In the genomic region with DNA sequence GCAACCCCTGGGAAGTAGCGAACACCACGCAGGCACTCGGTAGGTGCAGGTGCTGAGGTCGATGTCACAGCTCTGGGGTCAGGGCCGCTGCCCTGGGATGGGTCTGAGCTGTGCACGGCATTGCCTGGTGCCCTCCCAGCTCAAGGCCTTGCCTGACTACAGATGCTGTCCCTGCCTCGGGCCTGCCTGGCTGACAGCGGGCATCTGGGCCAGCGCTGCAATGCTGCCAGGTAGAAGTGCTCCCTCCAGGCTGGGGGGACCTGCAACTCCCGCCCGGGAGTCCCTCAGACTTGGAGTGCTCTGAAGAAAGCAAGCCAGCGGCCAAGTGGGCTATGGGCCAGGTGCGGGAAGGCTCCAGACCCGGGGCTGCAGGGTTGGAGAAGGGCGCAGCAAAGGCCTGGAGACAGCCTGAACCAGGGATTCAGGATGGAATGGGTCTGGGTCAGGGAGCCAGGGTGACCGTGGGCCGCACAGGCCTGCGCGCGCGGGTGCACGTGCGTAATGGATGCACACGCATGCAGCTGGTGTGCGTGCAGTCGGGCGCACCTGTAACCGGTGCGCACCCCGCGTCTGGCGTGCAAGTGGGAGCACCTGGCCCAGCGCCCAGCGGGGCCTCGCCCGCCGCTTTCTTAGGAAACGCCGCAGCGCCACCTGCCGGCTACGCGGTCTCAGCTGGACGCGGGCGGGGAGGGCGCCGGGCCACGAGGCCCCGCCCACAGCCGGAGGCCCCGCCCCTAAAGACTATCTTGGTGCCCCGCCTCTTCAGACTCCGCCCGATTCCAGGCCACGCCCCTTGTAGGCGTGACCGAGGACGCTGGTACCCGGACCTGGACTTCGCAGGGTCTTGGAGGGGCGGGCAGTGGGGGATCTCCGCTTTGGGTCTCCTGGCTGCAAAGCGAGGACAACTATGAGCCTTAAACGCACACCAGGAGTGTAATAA, we compare ENCODE assay signal across 8 cellular contexts. TPM values are rescaled to one million over a fixed set of nuclear protein-coding genes. Genes with fewer than 3 reads are reported as not detected.
DNase-seq lines count a peak whose midpoint lies in the region; ATAC-seq and TF ChIP-seq lines count a peak whose summit lies in the region.

No MANE protein-coding gene starts in this region.

- no peaks in the 10 kb centered on the region for H3K9me3 ChIP-seq in left lung

- no peak overlapping the region for H3K4me3 Mint-ChIP-seq in activated CD4-positive, alpha-beta T cell treated with anti-CD3 and anti-CD28 coated beads, Interleukin-2, amount 10 ng/mL, durations not matched to agents 7 days and 5 days
- no peak overlapping the region for H3K4me3 Mint-ChIP-seq in chondrocyte (ENCODE audit: unreplicated experiment)

- intact Hi-C loops in left lung (cut with DNase I) = no loop called here

- no peaks in the 10 kb centered on the region for H3K36me3 ChIP-seq in left lung

- CTCF ChIA-PET in GM10248 (lab: Yijun Ruan, JAX) = interaction anchor here (0.7 to 1.5 kb wide), 9 partner anchors 9 to 189 kb away, joined by 3 to 7 read pairs (median 4); no protein-coding TSS in a partner anchor
- CTCF ChIA-PET in activated CD4-positive, alpha-beta T cell treated with anti-CD3 and anti-CD28 coated beads, Interleukin-2, amount 10 ng/mL, durations not matched to agents 7 days and 5 days (lab: Charles Lee) = interaction anchor here (0.6 to 2.0 kb wide), 13 partner anchors 9 to 828 kb away, joined by 3 to 5 read pairs (median 3); no protein-coding TSS in a partner anchor

- no peaks in the 10 kb centered on the region for H3K36me3 Mint-ChIP-seq in activated CD4-positive, alpha-beta T cell treated with anti-CD3 and anti-CD28 coated beads, Interleukin-2, amount 10 ng/mL, durations not matched to agents 7 days and 5 days (ENCODE audit: low read depth)
- no peaks in the 10 kb centered on the region for H3K36me3 Mint-ChIP-seq in chondrocyte (ENCODE audit: low read depth)

- peak; percentile 57 for ATAC-seq in HG03432 (IDR thresholded peaks at IDR 0.05; ENCODE audit: unreplicated experiment)
- peak; percentile 98 for ATAC-seq in left lung
- no peak for ATAC-seq in HG03460 (IDR thresholded peaks at IDR 0.05; ENCODE audit: unreplicated experiment)

- peaks cover 14% of the 10 kb centered on the region for H3K4me1 Mint-ChIP-seq in activated CD4-positive, alpha-beta T cell treated with anti-CD3 and anti-CD28 coated beads, Interleukin-2, amount 10 ng/mL, durations not matched to agents 7 days and 5 days
- H3K4me1 Mint-ChIP-seq in chondrocyte (ENCODE audit: low read depth) = peaks cover 8% of the 10 kb centered on the region

- POLR2A ChIA-PET in GM10248 (lab: Yijun Ruan, JAX) = no interaction called here
- POLR2A ChIA-PET in activated CD4-positive, alpha-beta T cell treated with anti-CD3 and anti-CD28 coated beads, Interleukin-2, amount 10 ng/mL, durations not matched to agents 7 days and 5 days (lab: Charles Lee) = no interaction called here

- H3K9me3 Mint-ChIP-seq in activated CD4-positive, alpha-beta T cell treated with anti-CD3 and anti-CD28 coated beads, Interleukin-2, amount 10 ng/mL, durations not matched to agents 7 days and 5 days = peaks cover 2% of the 10 kb centered on the region
- H3K9me3 Mint-ChIP-seq in chondrocyte (ENCODE audit: low read depth) = no peaks in the 10 kb centered on the region

- DNase-seq in GM10248 (ENCODE audit: extremely low spot score) (peak; percentile 98), NCI-H526 treated with DMSO at 0.1 percent for 48 hours (lab: John Stamatoyannopoulos, UW) (peak; percentile 76), chondrocyte (ENCODE audit: low spot score) (peak; percentile 89), left lung (peak; percentile 79 to 93)
- peak; percentile 85 for DNase-seq in activated CD4-positive, alpha-beta T cell treated with anti-CD3 and anti-CD28 coated beads, Interleukin-2, amount 10 ng/mL, durations not matched to agents 7 days and 5 days
- DNase-seq in stimulated activated CD4-positive, alpha-beta T cell treated with anti-CD3 and anti-CD28 coated beads, Interleukin-4, amount 100 ng/mL, for 24 hours = peak; percentile 90

- TF ChIP-seq CTCF in GM10248 (IDR thresholded peaks at IDR 0.05; ENCODE audit: control extremely low read depth, extremely low read depth, low read depth, missing control alignments) (peak; percentile 83), chondrocyte (IDR thresholded peaks at IDR 0.05) (peak; percentile 92), left lung (IDR thresholded peaks at IDR 0.05) (peak; percentile 58 to 82)

- H3K27ac Mint-ChIP-seq in activated CD4-positive, alpha-beta T cell treated with anti-CD3 and anti-CD28 coated beads, Interleukin-2, amount 10 ng/mL, durations not matched to agents 7 days and 5 days = no peak overlapping the region
- H3K27ac Mint-ChIP-seq in chondrocyte (ENCODE audit: unreplicated experiment) = no peak overlapping the region

- no peak overlapping the region for H3K4me3 ChIP-seq in left lung

- peaks cover 0 to 72% of the 10 kb centered on the region in 2 donors for H3K27me3 ChIP-seq in left lung

- peaks cover 2% of the 10 kb centered on the region for H3K27me3 Mint-ChIP-seq in activated CD4-positive, alpha-beta T cell treated with anti-CD3 and anti-CD28 coated beads, Interleukin-2, amount 10 ng/mL, durations not matched to agents 7 days and 5 days
- peaks cover 23% of the 10 kb centered on the region for H3K27me3 Mint-ChIP-seq in chondrocyte (ENCODE audit: low read depth)

- no peak overlapping the region for H3K27ac ChIP-seq in left lung

- peaks cover 0 to 6% of the 10 kb centered on the region in 2 donors for H3K4me1 ChIP-seq in left lung

RNA-seq across cellular contexts. Expression of gene MICALL2, which starts 46.7 kb away (rescaled TPM):
- 1 to 10 TPM; 2.1 to 2.7 TPM for total RNA-seq in activated CD4-positive, alpha-beta T cell treated with anti-CD3 and anti-CD28 coated beads, Interleukin-2, amount 10 ng/mL, durations not matched to agents 7 days and 5 days
- 44.5 to 56.9 TPM (median 45.2 TPM) in 3 replicates for total RNA-seq in chondrocyte
- 10 to 100 TPM; 36.5 to 40.1 TPM for total RNA-seq in left lung

Comparison
In these comparisons a context has a peak if more than half of its experiments do, and no peak if none do; other contexts are left out.
1. RNA of gene MICALL2, which starts 46.7 kb away (total RNA-seq): 44.5 to 56.9 TPM in chondrocyte and 36.5 to 40.1 TPM in left lung; 2.1 to 2.7 TPM in activated CD4-positive, alpha-beta T cell treated with anti-CD3 and anti-CD28 coated beads, Interleukin-2, amount 10 ng/mL, durations not matched to agents 7 days and 5 days; every median in the first group is over 10 times any median in the second.
2. Peak in every context shown above with its lines, with median percentiles within 50 percentile points of each other: DNase-seq and CTCF ChIP-seq.